Comparison of ENCODE assay signal across 19 cellular contexts in the genomic region with DNA sequence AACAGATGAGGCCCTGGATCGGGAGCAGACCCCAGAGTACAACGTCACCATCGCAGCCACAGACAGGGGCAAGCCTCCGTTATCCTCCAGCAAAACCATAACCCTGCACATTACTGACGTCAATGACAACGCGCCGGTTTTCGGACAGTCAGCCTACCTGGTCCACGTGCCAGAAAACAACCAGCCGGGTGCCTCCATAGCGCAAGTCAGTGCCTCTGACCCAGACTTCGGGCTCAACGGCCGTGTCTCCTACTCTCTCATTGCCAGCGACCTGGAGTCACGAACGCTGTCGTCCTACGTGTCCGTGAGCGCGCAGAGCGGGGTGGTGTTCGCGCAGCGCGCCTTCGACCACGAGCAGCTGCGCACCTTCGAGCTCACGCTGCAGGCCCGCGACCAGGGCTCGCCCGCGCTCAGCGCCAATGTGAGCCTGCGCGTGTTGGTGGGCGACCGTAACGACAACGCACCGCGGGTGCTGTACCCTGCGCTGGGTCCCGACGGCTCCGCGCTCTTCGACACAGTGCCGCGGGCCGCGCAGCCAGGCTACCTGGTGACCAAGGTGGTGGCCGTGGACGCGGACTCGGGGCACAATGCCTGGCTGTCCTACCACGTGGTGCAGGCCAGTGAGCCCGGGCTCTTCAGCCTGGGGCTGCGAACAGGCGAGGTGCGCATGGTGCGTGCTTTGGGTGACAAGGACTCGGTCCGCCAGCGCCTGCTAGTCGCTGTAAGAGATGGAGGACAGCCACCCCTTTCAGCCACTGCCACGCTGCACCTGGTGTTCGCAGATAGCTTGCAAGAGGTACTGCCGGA. TPM values are rescaled to one million over a fixed set of nuclear protein-coding genes. Genes with fewer than 3 reads are reported as not detected.
DNase-seq lines count a peak whose midpoint lies in the region; ATAC-seq and TF ChIP-seq lines count a peak whose summit lies in the region.
"Had no signal": no experiment of that assay in that cellular context is flagged by ENCODE, and none has a peak within 500 bp of the region (broad histone marks: within the 10 kb centered on the region; RNA-seq: fewer than 3 reads in every experiment).

No MANE protein-coding gene starts in this region.

- no peaks in the 10 kb centered on the region for H3K4me1 ChIP-seq in naive thymus-derived CD4-positive, alpha-beta T cell (ENCODE audit: control insufficient read depth in 2 of 2, insufficient read depth in 2 of 2, low read length in 2 of 2)
- no peaks in the 10 kb centered on the region for H3K4me1 ChIP-seq in thoracic aorta (ENCODE audit: control insufficient read depth in 1 of 2, low read depth in 2 of 2)
- H3K4me1 ChIP-seq: adrenal gland, thyroid gland had no signal

- peaks cover 0 to 4% (median 0%) of the 10 kb centered on the region in 3 experiments for H3K36me3 ChIP-seq in naive thymus-derived CD4-positive, alpha-beta T cell (ENCODE audit: control insufficient read depth in 2 of 3, insufficient read depth in 3 of 3, low read length in 3 of 3)
- no peaks in the 10 kb centered on the region for H3K36me3 ChIP-seq in thoracic aorta
- H3K36me3 ChIP-seq: adrenal gland, thyroid gland had no signal

- peaks cover 0 to 59% (median 18%) of the 10 kb centered on the region in 3 experiments for H3K9me3 ChIP-seq in naive thymus-derived CD4-positive, alpha-beta T cell (ENCODE audit: control insufficient read depth in 2 of 3, low read length in 3 of 3)
- H3K9me3 ChIP-seq in thoracic aorta: peaks cover 98% of the 10 kb centered on the region
- H3K9me3 ChIP-seq: thyroid gland had no signal

- TF ChIP-seq CTCF in brain (conservative IDR thresholded peaks at IDR 0.05) (no peak), thoracic aorta (IDR thresholded peaks at IDR 0.05) (no peak)

- CTCF ChIA-PET in naive thymus-derived CD4-positive, alpha-beta T cell (lab: Charles Lee): no interaction called here

- no peak for ATAC-seq in activated naive CD8-positive, alpha-beta T cell treated with anti-CD3 and anti-CD28 coated beads, Interleukin-2, amount 10 ng/mL, durations not matched to agents 7 days and 5 days (ENCODE audit: low read depth)
- no peak for ATAC-seq in activated naive CD8-positive, alpha-beta T cell treated with anti-CD3 and anti-CD28 coated beads, Interleukin-2, amount 50 U/mL, for 24 hours
- ATAC-seq in naive thymus-derived CD4-positive, alpha-beta T cell: no peak
- no peak for ATAC-seq in thoracic aorta (ENCODE audit: insufficient number of reproducible peaks, low FRiP score, low read depth)
- ATAC-seq in left lobe of liver: no peak
- ATAC-seq: activated T-cell treated with anti-CD3 and anti-CD28 coated beads, Interleukin-2, amount 50 U/mL, for 4 hours; gastroesophageal sphincter had no signal

- POLR2A ChIA-PET in activated naive CD8-positive, alpha-beta T cell treated with anti-CD3 and anti-CD28 coated beads, Interleukin-2, amount 10 ng/mL, durations not matched to agents 7 days and 5 days (lab: Charles Lee): no interaction called here
- POLR2A ChIA-PET in naive thymus-derived CD4-positive, alpha-beta T cell (lab: Charles Lee): interaction anchor here (0.8 kb wide), 1 partner anchor 100 kb away, joined by 3 read pairs; no protein-coding TSS in a partner anchor

- intact Hi-C loops in naive thymus-derived CD4-positive, alpha-beta T cell (cut with micrococcal nuclease): loop anchor here in 1 of 2 donors (5.0 to 10.0 kb wide), 2 partner anchors 57 to 456 kb away; a partner anchor contains a TSS

- H3K4me3 Mint-ChIP-seq in activated naive CD8-positive, alpha-beta T cell treated with anti-CD3 and anti-CD28 coated beads, Interleukin-2, amount 10 ng/mL, durations not matched to agents 7 days and 5 days: peak overlapping the region; percentile 4
- no peak overlapping the region for H3K4me3 Mint-ChIP-seq in activated naive CD8-positive, alpha-beta T cell treated with anti-CD3 and anti-CD28 coated beads, Interleukin-2, amount 50 U/mL, for 24 hours
- peak overlapping the region; percentile 42 to 85 (median 59) for H3K4me3 Mint-ChIP-seq in brain
- H3K4me3 Mint-ChIP-seq in naive thymus-derived CD4-positive, alpha-beta T cell: peak overlapping the region in 6 of 10 donors; percentile 10 to 69 (median 36)
- H3K4me3 Mint-ChIP-seq: activated T-cell treated with anti-CD3 and anti-CD28 coated beads, Interleukin-2, amount 50 U/mL, for 4 hours had no signal

- DNase-seq in activated naive CD8-positive, alpha-beta T cell treated with anti-CD3 and anti-CD28 coated beads, Interleukin-2, amount 10 ng/mL, durations not matched to agents 7 days and 5 days: no peak
- no peak for DNase-seq in activated naive CD8-positive, alpha-beta T cell treated with anti-CD3 and anti-CD28 coated beads, Interleukin-2, amount 50 U/mL, for 24 hours
- no peak for DNase-seq in naive thymus-derived CD4-positive, alpha-beta T cell
- DNase-seq in thoracic aorta (ENCODE audit: low spot score): no peak
- no peak for DNase-seq in left lobe of liver (ENCODE audit: low spot score)
- no peak for DNase-seq in ACHN
- DNase-seq in activated CD8-positive, alpha-beta memory T cell treated with anti-CD3 and anti-CD28 coated beads, Interleukin-2, amount 50 U/mL, for 4 hours: no peak
- DNase-seq: activated T-cell treated with anti-CD3 and anti-CD28 coated beads, Interleukin-2, amount 50 U/mL, for 4 hours; adrenal gland; COR-L47; erythroblast; Kasumi-1; NCI-H1092; NCI-H2081 treated with DMSO at 0.1 percent for 48 hours; NCI-H446 treated with DMSO at 0.1 percent for 48 hours; thyroid gland had no signal

- peaks cover 16% of the 10 kb centered on the region for H3K4me1 Mint-ChIP-seq in activated naive CD8-positive, alpha-beta T cell treated with anti-CD3 and anti-CD28 coated beads, Interleukin-2, amount 10 ng/mL, durations not matched to agents 7 days and 5 days
- peaks cover 18% of the 10 kb centered on the region for H3K4me1 Mint-ChIP-seq in activated naive CD8-positive, alpha-beta T cell treated with anti-CD3 and anti-CD28 coated beads, Interleukin-2, amount 50 U/mL, for 24 hours
- peaks cover 17% of the 10 kb centered on the region for H3K4me1 Mint-ChIP-seq in brain
- H3K4me1 Mint-ChIP-seq in naive thymus-derived CD4-positive, alpha-beta T cell: peaks cover 4 to 22% (median 11%) of the 10 kb centered on the region in 7 donors

- H3K27me3 ChIP-seq in naive thymus-derived CD4-positive, alpha-beta T cell (ENCODE audit: control insufficient read depth in 2 of 2, insufficient read depth in 2 of 2, low read length in 2 of 2): peaks cover 12 to 40% of the 10 kb centered on the region in 2 donors
- H3K27me3 ChIP-seq in thoracic aorta (replicated peaks; ENCODE audit: insufficient read depth): no peaks in the 10 kb centered on the region
- H3K27me3 ChIP-seq: adrenal gland, gastroesophageal sphincter, thyroid gland had no signal

- H3K4me3 ChIP-seq in naive thymus-derived CD4-positive, alpha-beta T cell (ENCODE audit: low read length): no peak overlapping the region
- peak overlapping the region; percentile 33 for H3K4me3 ChIP-seq in thoracic aorta
- H3K4me3 ChIP-seq: gastroesophageal sphincter, thyroid gland had no signal

- in situ Hi-C loops in ACHN (cut with HindIII; ENCODE audit: low pct_ligation_motif_present, low pct_unique_long_range_greater_than_20kb, low sequenced_read_pairs): no loop called here

- no peak overlapping the region for H3K27ac ChIP-seq in naive thymus-derived CD4-positive, alpha-beta T cell (ENCODE audit: low read depth, low read length)
- no peak overlapping the region for H3K27ac ChIP-seq in thoracic aorta
- H3K27ac ChIP-seq: adrenal gland, gastroesophageal sphincter, RWPE1, thyroid gland had no signal

- H3K27ac Mint-ChIP-seq in activated naive CD8-positive, alpha-beta T cell treated with anti-CD3 and anti-CD28 coated beads, Interleukin-2, amount 10 ng/mL, durations not matched to agents 7 days and 5 days: no peak overlapping the region
- no peak overlapping the region for H3K27ac Mint-ChIP-seq in activated naive CD8-positive, alpha-beta T cell treated with anti-CD3 and anti-CD28 coated beads, Interleukin-2, amount 50 U/mL, for 24 hours
- H3K27ac Mint-ChIP-seq in brain: peak overlapping the region in 1 of 5 experiments; percentile 92
- peak overlapping the region in 6 of 9 donors; percentile 2 to 74 (median 65) for H3K27ac Mint-ChIP-seq in naive thymus-derived CD4-positive, alpha-beta T cell

- H3K27me3 Mint-ChIP-seq in activated naive CD8-positive, alpha-beta T cell treated with anti-CD3 and anti-CD28 coated beads, Interleukin-2, amount 10 ng/mL, durations not matched to agents 7 days and 5 days: peaks cover 77% of the 10 kb centered on the region
- peaks cover 74% of the 10 kb centered on the region for H3K27me3 Mint-ChIP-seq in activated naive CD8-positive, alpha-beta T cell treated with anti-CD3 and anti-CD28 coated beads, Interleukin-2, amount 50 U/mL, for 24 hours
- H3K27me3 Mint-ChIP-seq in brain: peaks cover 5% of the 10 kb centered on the region
- H3K27me3 Mint-ChIP-seq in naive thymus-derived CD4-positive, alpha-beta T cell: peaks cover 73 to 84% (median 76%) of the 10 kb centered on the region in 5 donors

- H3K9me3 Mint-ChIP-seq in activated naive CD8-positive, alpha-beta T cell treated with anti-CD3 and anti-CD28 coated beads, Interleukin-2, amount 10 ng/mL, durations not matched to agents 7 days and 5 days: peaks cover 20% of the 10 kb centered on the region
- H3K9me3 Mint-ChIP-seq in activated naive CD8-positive, alpha-beta T cell treated with anti-CD3 and anti-CD28 coated beads, Interleukin-2, amount 50 U/mL, for 24 hours: peaks cover 51% of the 10 kb centered on the region
- peaks cover 85 to 95% (median 89%) of the 10 kb centered on the region in 5 experiments for H3K9me3 Mint-ChIP-seq in brain
- H3K9me3 Mint-ChIP-seq in naive thymus-derived CD4-positive, alpha-beta T cell: peaks cover 14 to 89% (median 61%) of the 10 kb centered on the region in 11 donors

- peaks cover 6% of the 10 kb centered on the region for H3K36me3 Mint-ChIP-seq in activated naive CD8-positive, alpha-beta T cell treated with anti-CD3 and anti-CD28 coated beads, Interleukin-2, amount 10 ng/mL, durations not matched to agents 7 days and 5 days
- peaks cover 44% of the 10 kb centered on the region for H3K36me3 Mint-ChIP-seq in activated naive CD8-positive, alpha-beta T cell treated with anti-CD3 and anti-CD28 coated beads, Interleukin-2, amount 50 U/mL, for 24 hours (ENCODE audit: low read depth)
- H3K36me3 Mint-ChIP-seq in brain: peaks cover 97% of the 10 kb centered on the region
- H3K36me3 Mint-ChIP-seq in naive thymus-derived CD4-positive, alpha-beta T cell: peaks cover 3 to 54% (median 12%) of the 10 kb centered on the region in 5 donors

RNA-seq across cellular contexts. Expression of a gene that starts 1.6 kb away (rescaled TPM):
- total RNA-seq in activated naive CD8-positive, alpha-beta T cell treated with anti-CD3 and anti-CD28 coated beads, Interleukin-2, amount 10 ng/mL, durations not matched to agents 7 days and 5 days: under 1 TPM; 0.08 to 0.09 TPM
- polyA plus RNA-seq in brain (ENCODE audit: insufficient read depth, low read depth, low replicate concordance): 1.6 TPM
- total RNA-seq in naive thymus-derived CD4-positive, alpha-beta T cell: under 1 TPM in 4 of 5 experiments, not detected in 1; 0.16 to 0.29 (median 0.21) TPM
- not detected for polyA plus RNA-seq in naive thymus-derived CD4-positive, alpha-beta T cell
- total RNA-seq in thoracic aorta (10 to 100 TPM; 10.4 to 11.6 TPM), left lobe of liver (0.68 TPM)

RNA-seq across cellular contexts. Expression of a gene that starts 1.8 kb away (rescaled TPM):
- total RNA-seq in activated naive CD8-positive, alpha-beta T cell treated with anti-CD3 and anti-CD28 coated beads, Interleukin-2, amount 10 ng/mL, durations not matched to agents 7 days and 5 days: under 1 TPM in 1 of 2 experiments, not detected in 1; 0.11 TPM
- 6.1 TPM for polyA plus RNA-seq in brain (ENCODE audit: insufficient read depth, low read depth, low replicate concordance)
- total RNA-seq in naive thymus-derived CD4-positive, alpha-beta T cell: under 1 TPM in 3 of 5 experiments, not detected in 2; 0.11 to 0.16 (median 0.13) TPM
- not detected for polyA plus RNA-seq in naive thymus-derived CD4-positive, alpha-beta T cell
- total RNA-seq in thoracic aorta (10 to 100 TPM; 18.0 to 28.1 TPM), left lobe of liver (2.0 TPM)

RNA-seq across cellular contexts. Expression of a gene that starts 6.5 kb away (rescaled TPM):
- under 1 TPM in 1 of 2 experiments, not detected in 1; 0.14 TPM for total RNA-seq in activated naive CD8-positive, alpha-beta T cell treated with anti-CD3 and anti-CD28 coated beads, Interleukin-2, amount 10 ng/mL, durations not matched to agents 7 days and 5 days
- 2.3 TPM for polyA plus RNA-seq in brain (ENCODE audit: insufficient read depth, low read depth, low replicate concordance)
- under 1 TPM; 0.11 to 0.39 (median 0.24) TPM for total RNA-seq in naive thymus-derived CD4-positive, alpha-beta T cell
- under 1 TPM; 0.04 to 0.12 TPM for polyA plus RNA-seq in naive thymus-derived CD4-positive, alpha-beta T cell
- total RNA-seq in thoracic aorta: 10 to 100 TPM; 11.1 to 14.4 TPM
- 2.2 TPM for total RNA-seq in left lobe of liver

RNA-seq across cellular contexts. Expression of a gene that starts 11.0 kb away (rescaled TPM):
- total RNA-seq in activated naive CD8-positive, alpha-beta T cell treated with anti-CD3 and anti-CD28 coated beads, Interleukin-2, amount 10 ng/mL, durations not matched to agents 7 days and 5 days: under 1 TPM in 1 of 2 experiments, not detected in 1; 0.11 TPM
- polyA plus RNA-seq in brain (ENCODE audit: insufficient read depth, low read depth, low replicate concordance): 3.1 TPM
- under 1 TPM in 1 of 5 experiments, not detected in 4; 0.32 TPM for total RNA-seq in naive thymus-derived CD4-positive, alpha-beta T cell
- not detected for polyA plus RNA-seq in naive thymus-derived CD4-positive, alpha-beta T cell
- total RNA-seq in thoracic aorta (10 to 100 TPM; 16.2 to 26.0 TPM), left lobe of liver (1.0 TPM)

RNA-seq across cellular contexts. Expression of a gene that starts 11.5 kb away (rescaled TPM):
- under 1 TPM; 0.11 to 0.14 TPM for total RNA-seq in activated naive CD8-positive, alpha-beta T cell treated with anti-CD3 and anti-CD28 coated beads, Interleukin-2, amount 10 ng/mL, durations not matched to agents 7 days and 5 days
- 3.8 TPM for polyA plus RNA-seq in brain (ENCODE audit: insufficient read depth, low read depth, low replicate concordance)
- total RNA-seq in naive thymus-derived CD4-positive, alpha-beta T cell: under 1 TPM; 0.13 to 0.44 (median 0.19) TPM
- under 1 TPM; 0.05 to 0.12 TPM for polyA plus RNA-seq in naive thymus-derived CD4-positive, alpha-beta T cell
- total RNA-seq in thoracic aorta (10 to 100 TPM in 1 of 2 donors, 1 to 10 TPM in 1; 9.5 to 17.2 TPM), left lobe of liver (2.3 TPM)

Comparison
In these comparisons a context has a peak if more than half of its experiments do, and no peak if none do; other contexts are left out.
1. H3K27ac Mint-ChIP-seq: peak in naive thymus-derived CD4-positive, alpha-beta T cell (6 of 9); none in activated naive CD8-positive, alpha-beta T cell treated with anti-CD3 and anti-CD28 coated beads, Interleukin-2, amount 10 ng/mL, durations not matched to agents 7 days and 5 days (single experiment) and activated naive CD8-positive, alpha-beta T cell treated with anti-CD3 and anti-CD28 coated beads, Interleukin-2, amount 50 U/mL, for 24 hours (single experiment).